In genomic region chr7:27929127-27929526, GRCh38 we compare ENCODE assay signal across 1 cellular context.
TF ChIP-seq lines count a peak whose summit lies in the region.

No MANE protein-coding gene starts in this region.

TF ChIP-seq in HCT116, 20 proteins besides CTCF, POLR2A, EP300 and RAD21 (continued from another document):
- no peak for TF ChIP-seq REST (IDR thresholded peaks at IDR 0.05; ENCODE audit: low read depth)
- TF ChIP-seq YY1 (IDR thresholded peaks at IDR 0.05; ENCODE audit: extremely low read depth, insufficient replicate concordance, low read depth, low read length): no peak
- no peak for TF ChIP-seq TCF7L2 (IDR thresholded peaks at IDR 0.05; ENCODE audit: borderline replicate concordance, extremely low read depth, insufficient read depth, insufficient read length)
- TF ChIP-seq SP1 (IDR thresholded peaks at IDR 0.05; ENCODE audit: low read depth): no peak
- no peak for TF ChIP-seq POLR2AphosphoS5 (IDR thresholded peaks at IDR 0.05; ENCODE audit: low read depth, low read length)
